In genomic region chrX:120146323-120146722, GRCh38 we compare ENCODE assay signal across 16 cellular contexts. TPM values are rescaled to one million over a fixed set of nuclear protein-coding genes. Genes with fewer than 3 reads are reported as not detected.
"Had no signal": no experiment of that assay in that cellular context is flagged by ENCODE, and none has a peak within 500 bp of the region (broad histone marks: within the 10 kb centered on the region; RNA-seq: fewer than 3 reads in every experiment).

No MANE protein-coding gene starts in this region.

RNA-seq across cellular contexts. Expression of gene RHOXF2, which starts 12.1 kb away (rescaled TPM):
- total RNA-seq: activated CD4-positive, alpha-beta memory T cell treated with anti-CD3 and anti-CD28 coated beads for 36 hours; activated CD4-positive, alpha-beta T cell treated with anti-CD3 and anti-CD28 coated beads for 36 hours; activated CD8-positive, alpha-beta memory T cell treated with anti-CD3 and anti-CD28 coated beads for 36 hours; activated CD8-positive, alpha-beta T cell treated with anti-CD3 and anti-CD28 coated beads for 36 hours; activated naive CD4-positive, alpha-beta T cell treated with anti-CD3 and anti-CD28 coated beads for 36 hours; activated naive CD8-positive, alpha-beta T cell treated with anti-CD3 and anti-CD28 coated beads for 36 hours; activated T-cell treated with anti-CD3 and anti-CD28 coated beads, Interleukin-2, amount 50 U/mL, for 72 hours; aorta; astrocyte; body of pancreas; breast epithelium; cardiac septum; cerebellum; T-helper 2 cell treated with Interferon-gamma antibody and Interleukin-4, amounts not matched to agents 100 ng/mL and 5 ng/mL, for 36 hours had no signal
- polyA plus RNA-seq: aorta had no signal

RNA-seq across cellular contexts. Expression of gene RHOXF1, which starts 30.6 kb away (rescaled TPM):
- total RNA-seq: activated CD4-positive, alpha-beta memory T cell treated with anti-CD3 and anti-CD28 coated beads for 36 hours; activated CD4-positive, alpha-beta T cell treated with anti-CD3 and anti-CD28 coated beads for 36 hours; activated CD8-positive, alpha-beta memory T cell treated with anti-CD3 and anti-CD28 coated beads for 36 hours; activated CD8-positive, alpha-beta T cell treated with anti-CD3 and anti-CD28 coated beads for 36 hours; activated naive CD4-positive, alpha-beta T cell treated with anti-CD3 and anti-CD28 coated beads for 36 hours; activated naive CD8-positive, alpha-beta T cell treated with anti-CD3 and anti-CD28 coated beads for 36 hours; activated T-cell treated with anti-CD3 and anti-CD28 coated beads, Interleukin-2, amount 50 U/mL, for 4 hours; astrocyte; body of pancreas; cardiac septum; cerebellum; T-helper 2 cell treated with Interferon-gamma antibody and Interleukin-4, amounts not matched to agents 100 ng/mL and 5 ng/mL, for 36 hours; WTC11 had no signal
